Comparison of ENCODE assay signal across 18 cellular contexts in genomic region chr10:125016123-125016522, GRCh38.
A peak's percentile ranks its signal among the peaks of the same experiment; 100 is the strongest.
DNase-seq lines count a peak whose midpoint lies in the region; ATAC-seq, FAIRE-seq and TF ChIP-seq lines count a peak whose summit lies in the region.
"Had no signal": no experiment of that assay in that cellular context is flagged by ENCODE, and none has a peak within 500 bp of the region (broad histone marks: within the 10 kb centered on the region; RNA-seq: fewer than 3 reads in every experiment).

No MANE protein-coding gene starts in this region.

- ATAC-seq in heart left ventricle: peak in 3 of 4 donors; percentile 4 to 15 (median 5)
- ATAC-seq: activated T-cell treated with anti-CD3 and anti-CD28 coated beads, Interleukin-2, amount 50 U/mL, for 72 hours; foreskin keratinocyte; Panc1 had no signal

- DNase-seq in anterior cingulate cortex (lab: John Stamatoyannopoulos, UW) (peak in 46 of 58 donors; percentile 25 to 81 (median 56)), heart left ventricle (peak in 2 of 5 donors; percentile 59 to 63), transverse colon (no peak), SW 1271 (lab: John Stamatoyannopoulos, UW) (no peak), D721Med (ENCODE audit: insufficient read length, low spot score) (no peak), NCI-H1694 (lab: John Stamatoyannopoulos, UW) (no peak)
- DNase-seq: activated CD4-positive, alpha-beta T cell treated with anti-CD3 and anti-CD28 coated beads, Interleukin-2, amount 50 U/mL, for 4 hours; activated T-cell treated with anti-CD3 and anti-CD28 coated beads, Interleukin-2, amount 50 U/mL, for 72 hours; amniotic stem cell; CD4-positive, CD25-positive, alpha-beta regulatory T cell; EL; foreskin keratinocyte; H9; naive B cell; NCI-H510A treated with DMSO at 0.1 percent for 48 hours; right lobe of liver had no signal

- in situ Hi-C loops in transverse colon (cut with MboI; ENCODE audit: low pct_ligation_motif_present in 1 of 4, low pct_unique_long_range_greater_than_20kb in 1 of 4, low sequenced_read_pairs in 3 of 4): no loop called here

- FAIRE-seq in D721Med (lab: Jason Lieb, UNC): no peak

- H3K27ac ChIP-seq in heart left ventricle: peak overlapping the region; percentile 50 to 78 (median 70)
- peak overlapping the region; percentile 39 for H3K27ac ChIP-seq in parathyroid adenoma
- peak overlapping the region; percentile 40 to 71 (median 49) for H3K27ac ChIP-seq in transverse colon
- H3K27ac ChIP-seq: foreskin keratinocyte had no signal

- H3K79me2 ChIP-seq in parathyroid adenoma: peaks cover 81% of the 10 kb centered on the region

- H3K27me3 ChIP-seq in heart left ventricle (no peaks in the 10 kb centered on the region), parathyroid adenoma (ENCODE audit: control insufficient read depth, insufficient read depth, low read length) (no peaks in the 10 kb centered on the region), transverse colon (no peaks in the 10 kb centered on the region)
- H3K27me3 ChIP-seq: foreskin keratinocyte, right lobe of liver had no signal

- H3K36me3 ChIP-seq in heart left ventricle (no peaks in the 10 kb centered on the region), parathyroid adenoma (ENCODE audit: control insufficient read depth, insufficient read depth, low read length) (no peaks in the 10 kb centered on the region), transverse colon (peaks cover 0 to 3% (median 0%) of the 10 kb centered on the region in 4 donors)
- H3K36me3 ChIP-seq: right lobe of liver had no signal

- no peak overlapping the region for H3K9ac ChIP-seq in parathyroid adenoma

- no peak overlapping the region for H3K4me2 ChIP-seq in parathyroid adenoma (ENCODE audit: low read length)

- peaks cover 29 to 100% (median 87%) of the 10 kb centered on the region in 12 donors for H3K4me1 ChIP-seq in heart left ventricle
- H3K4me1 ChIP-seq in parathyroid adenoma: peaks cover 15% of the 10 kb centered on the region
- H3K4me1 ChIP-seq in transverse colon: peaks cover 0 to 61% (median 37%) of the 10 kb centered on the region in 4 donors

- 45 to 78% (median 63%) methylated on average over 4 to 10 of the region's 10 CpGs for WGBS in heart left ventricle, 4 donors
- 76% methylated on average over 9 of the region's 10 CpGs; no CpG with 5 or more reads in 1 of the 2 donors for WGBS in transverse colon (ENCODE audit: low coverage in 1 of 2), 2 donors

- H3K4me3 ChIP-seq in heart left ventricle: peak overlapping the region in 2 of 12 donors; percentile 0 to 19
- no peak overlapping the region for H3K4me3 ChIP-seq in parathyroid adenoma (ENCODE audit: low read depth, low read length)
- no peak overlapping the region for H3K4me3 ChIP-seq in transverse colon
- H3K4me3 ChIP-seq: right lobe of liver had no signal

- TF ChIP-seq EP300 in transverse colon (IDR thresholded peaks at IDR 0.05; ENCODE audit: low read depth): no peak

- intact Hi-C loops in heart left ventricle (cut with DNase I): loop anchor here in 2 of 10 donors (5.0 kb wide), 1 partner anchor 41 kb away; no protein-coding TSS in a partner anchor
- intact Hi-C loops in transverse colon (cut with DNase I; ENCODE audit: low total_unique reads): no loop called here

- H2AFZ ChIP-seq in parathyroid adenoma: no peak overlapping the region

- TF ChIP-seq CTCF in heart left ventricle (IDR thresholded peaks at IDR 0.05): no peak
- TF ChIP-seq CTCF in parathyroid adenoma (IDR thresholded peaks at IDR 0.05): no peak
- TF ChIP-seq CTCF in transverse colon (IDR thresholded peaks at IDR 0.05): no peak
- TF ChIP-seq CTCF in D721Med (IDR thresholded peaks at IDR 0.05; ENCODE audit: insufficient read depth, missing control alignments): no peak

- H3K9me3 ChIP-seq in heart left ventricle: peaks cover 0 to 4% (median 0%) of the 10 kb centered on the region in 12 donors
- H3K9me3 ChIP-seq in parathyroid adenoma (ENCODE audit: control insufficient read depth, low read length): no peaks in the 10 kb centered on the region
- H3K9me3 ChIP-seq in transverse colon: no peaks in the 10 kb centered on the region
- H3K9me3 ChIP-seq: right lobe of liver had no signal

- TF ChIP-seq POLR2A in heart left ventricle (IDR thresholded peaks at IDR 0.05): no peak
- no peak for TF ChIP-seq POLR2A in transverse colon (IDR thresholded peaks at IDR 0.05)

Comparison
In these comparisons a context has a peak if more than half of its experiments do, and no peak if none do; other contexts are left out.
1. DNase-seq: peak in anterior cingulate cortex (46 of 58); none in transverse colon (single experiment), SW 1271 (0 of 2), D721Med (single experiment) and NCI-H1694 (single experiment).
2. Peak in every context shown above with its lines, with median percentiles within 50 percentile points of each other: H3K27ac ChIP-seq.